In the genomic region with DNA sequence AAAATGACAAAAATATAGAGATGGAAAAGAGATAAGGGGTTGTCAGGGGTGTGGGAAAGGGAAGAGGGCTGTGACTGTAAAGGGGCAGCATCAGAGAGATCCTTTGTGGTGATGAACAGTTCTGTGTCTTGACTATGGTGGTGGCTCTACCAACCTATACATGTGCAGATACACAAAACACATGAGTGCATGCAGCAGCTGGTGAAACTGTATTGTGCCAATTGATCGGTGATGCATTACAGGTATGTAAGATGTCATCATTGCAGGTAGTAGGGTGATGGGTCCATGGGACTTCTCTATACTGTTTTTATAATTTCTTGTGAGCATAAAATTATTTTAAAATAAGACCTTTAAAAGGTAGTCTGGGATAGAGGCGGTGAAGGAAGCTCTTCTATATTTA, we compare ENCODE assay signal across 24 cellular contexts. TPM values are rescaled to one million over a fixed set of nuclear protein-coding genes. Genes with fewer than 3 reads are reported as not detected.
"Had no signal": no experiment of that assay in that cellular context is flagged by ENCODE, and none has a peak within 500 bp of the region (broad histone marks: within the 10 kb centered on the region; RNA-seq: fewer than 3 reads in every experiment).

No MANE protein-coding gene starts in this region.

- H3K4me3 ChIP-seq: K562 had no signal

- H3K9me2 ChIP-seq: SK-N-SH had no signal

- ATAC-seq: K562, Panc1, T-cell had no signal

- H3K4me2 ChIP-seq: KMS-11, SK-N-SH had no signal

- H3K9me3 ChIP-seq: SK-N-SH had no signal

- DNase-seq: Kasumi-1, MM.1S, NCI-H1092 treated with DMSO at 0.1 percent for 48 hours, NCI-H1436, NCI-H187, NCI-H2029, NCI-H2081 treated with DMSO at 0.1 percent for 48 hours, NCI-H2171 treated with DMSO at 0.1 percent for 48 hours, NCI-H345, NCI-H446 treated with DMSO at 0.1 percent for 48 hours, NCI-H510A treated with DMSO at 0.1 percent for 48 hours, NCI-H526, NCI-H774, SHP77, SK-N-SH, SW 1271, T-cell had no signal

- H3K27ac ChIP-seq: HL-60, KMS-11, RWPE1 had no signal

RNA-seq across cellular contexts. Expression of a gene that starts 32.3 kb away (rescaled TPM):
- total RNA-seq: K562, M059J, SK-MEL-5, T-cell had no signal
